Comparison of ENCODE assay signal across 8 cellular contexts in the genomic region with DNA sequence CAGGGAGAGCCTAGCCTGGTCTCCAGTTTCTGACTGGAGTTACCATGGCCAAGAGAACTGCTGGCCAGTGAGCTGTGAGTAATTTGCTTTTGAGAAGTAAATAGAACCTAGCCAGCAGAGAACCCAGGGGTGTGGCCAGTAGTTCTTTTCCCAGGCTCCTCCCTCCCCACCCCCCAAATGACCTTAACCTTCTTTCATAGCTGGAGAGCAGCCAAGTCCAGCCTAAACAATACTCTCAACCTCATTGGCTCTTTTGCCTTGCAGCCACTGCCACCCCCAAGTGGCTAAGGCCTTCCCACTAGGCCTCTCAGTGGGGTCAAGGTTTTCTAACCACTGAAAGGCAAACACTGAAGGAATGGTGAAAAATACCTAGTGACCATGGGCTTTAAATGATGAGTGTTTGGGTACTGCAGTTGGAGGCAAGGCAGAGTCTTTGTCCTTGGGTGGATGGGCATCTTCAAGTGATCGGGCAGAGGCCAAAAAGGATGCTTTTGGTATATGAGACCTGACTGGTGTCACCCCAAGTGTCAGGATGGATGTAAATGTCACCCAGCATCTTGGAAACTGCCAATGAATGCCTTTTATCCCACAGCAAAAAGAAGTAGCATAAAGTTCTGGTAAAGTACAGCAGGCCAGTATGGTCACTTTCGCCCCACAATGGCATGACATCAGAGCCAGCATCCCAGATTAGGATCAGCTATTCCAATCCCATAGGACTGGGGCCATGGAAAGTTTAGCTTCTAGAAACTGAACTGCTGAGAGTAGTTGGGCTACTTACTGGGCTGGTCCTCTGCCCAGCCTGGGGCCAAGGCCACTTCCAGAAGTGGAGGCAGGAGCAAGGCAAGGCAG. TPM values are rescaled to one million over a fixed set of nuclear protein-coding genes. Genes with fewer than 3 reads are reported as not detected.
DNase-seq lines count a peak whose midpoint lies in the region; ATAC-seq and TF ChIP-seq lines count a peak whose summit lies in the region.

No MANE protein-coding gene starts in this region.

- no peaks in the 10 kb centered on the region for H3K9me3 ChIP-seq in CD4-positive, alpha-beta T cell (ENCODE audit: control insufficient read depth, low read length)
- H3K9me3 ChIP-seq in MG63 (no peaks in the 10 kb centered on the region), adipocyte (ENCODE audit: control insufficient read depth, low read length) (no peaks in the 10 kb centered on the region), WERI-Rb-1 (ENCODE audit: severe bottlenecking) (no peaks in the 10 kb centered on the region)

- peak overlapping the region; percentile 7 for H3K27ac ChIP-seq in CD4-positive, alpha-beta T cell (ENCODE audit: low read depth, low read length)
- no peak overlapping the region for H3K27ac ChIP-seq in WERI-Rb-1

- intact Hi-C loops in CD4-positive, alpha-beta T cell (cut with DNase I, micrococcal nuclease), result loop anchor here in 1 of 2 experiments (10.0 kb wide), 1 partner anchor 59 kb away; no protein-coding TSS in a partner anchor

- no peak for ATAC-seq in CD4-positive, alpha-beta T cell (ENCODE audit: poor library complexity)
- ATAC-seq in stimulated activated naive B cell treated with anti-CD40 and anti-IgM and Interleukin-4, amounts not matched to agents 10 μg/mL and 1 μg/mL and 100 μg/mL, for 72 hours (replicated peaks), result no peak
- no peak for ATAC-seq in GM19397 (IDR thresholded peaks at IDR 0.05; ENCODE audit: unreplicated experiment)

- no peak overlapping the region for H3K4me3 ChIP-seq in MG63
- H3K4me3 ChIP-seq in adipocyte (ENCODE audit: low read length), result no peak overlapping the region
- no peak overlapping the region for H3K4me3 ChIP-seq in WERI-Rb-1 (ENCODE audit: low read depth, low read length)

- peak overlapping the region; percentile 35 for H3K9ac ChIP-seq in adipocyte (ENCODE audit: low read length)

- CTCF ChIA-PET in CD4-positive, alpha-beta T cell (lab: Charles Lee), result interaction anchor here (0.8 to 1.3 kb wide), 5 partner anchors 23 to 182 kb away, joined by 3 to 4 read pairs (median 3); no protein-coding TSS in a partner anchor

- peaks cover 67% of the 10 kb centered on the region for H3K4me1 ChIP-seq in adipocyte (ENCODE audit: control insufficient read depth, insufficient read depth, low read length)

- no peaks in the 10 kb centered on the region for H3K27me3 ChIP-seq in CD4-positive, alpha-beta T cell (ENCODE audit: control insufficient read depth, insufficient read depth, low read length)
- no peaks in the 10 kb centered on the region for H3K27me3 ChIP-seq in MG63
- H3K27me3 ChIP-seq in adipocyte (replicated peaks; ENCODE audit: control insufficient read depth, insufficient read depth, low read length), result no peaks in the 10 kb centered on the region
- no peaks in the 10 kb centered on the region for H3K27me3 ChIP-seq in WERI-Rb-1 (ENCODE audit: insufficient read depth, low read depth, severe bottlenecking)

- DNase-seq in CD4-positive, alpha-beta T cell, result no peak
- DNase-seq in MG63 (peak; percentile 59), adipocyte (ENCODE audit: low read depth) (peak; percentile 27), iPS-NIHi7 (ENCODE audit: extremely low spot score) (peak; percentile 50), WERI-Rb-1 (no peak), SW 1271 (lab: John Stamatoyannopoulos, UW) (no peak)
- DNase-seq in stimulated activated naive B cell treated with anti-CD40 and anti-IgM and Interleukin-4, amounts not matched to agents 10 μg/mL and 1 μg/mL and 100 μg/mL, for 72 hours, result no peak

- H3K4me1 Mint-ChIP-seq in CD4-positive, alpha-beta T cell (ENCODE audit: low read depth), result peaks cover 76% of the 10 kb centered on the region
- H3K4me1 Mint-ChIP-seq in stimulated activated naive B cell treated with anti-CD40 and anti-IgM and Interleukin-4, amounts not matched to agents 10 μg/mL and 1 μg/mL and 100 μg/mL, for 72 hours, result peaks cover 49 to 85% of the 10 kb centered on the region in 2 donors

- no peak overlapping the region for H3K4me3 Mint-ChIP-seq in CD4-positive, alpha-beta T cell
- no peak overlapping the region for H3K4me3 Mint-ChIP-seq in stimulated activated naive B cell treated with anti-CD40 and anti-IgM and Interleukin-4, amounts not matched to agents 10 μg/mL and 1 μg/mL and 100 μg/mL, for 72 hours

- TF ChIP-seq CTCF in CD4-positive, alpha-beta T cell (IDR thresholded peaks at IDR 0.05), result no peak
- TF ChIP-seq CTCF in WERI-Rb-1 (IDR thresholded peaks at IDR 0.05; ENCODE audit: low read depth, low read length), result no peak

- no peaks in the 10 kb centered on the region for H3K27me3 Mint-ChIP-seq in CD4-positive, alpha-beta T cell
- H3K27me3 Mint-ChIP-seq in stimulated activated naive B cell treated with anti-CD40 and anti-IgM and Interleukin-4, amounts not matched to agents 10 μg/mL and 1 μg/mL and 100 μg/mL, for 72 hours, result no peaks in the 10 kb centered on the region

- H3K36me3 Mint-ChIP-seq in CD4-positive, alpha-beta T cell (ENCODE audit: low read depth), result peaks cover 57% of the 10 kb centered on the region
- H3K36me3 Mint-ChIP-seq in stimulated activated naive B cell treated with anti-CD40 and anti-IgM and Interleukin-4, amounts not matched to agents 10 μg/mL and 1 μg/mL and 100 μg/mL, for 72 hours, result peaks cover 18 to 27% of the 10 kb centered on the region in 2 donors

- H3K36me3 ChIP-seq in MG63 (peaks cover 44% of the 10 kb centered on the region), adipocyte (ENCODE audit: control insufficient read depth, insufficient read depth, low read length, severe bottlenecking) (peaks cover 33% of the 10 kb centered on the region), WERI-Rb-1 (peaks cover 36% of the 10 kb centered on the region)

- no peaks in the 10 kb centered on the region for H3K9me3 Mint-ChIP-seq in CD4-positive, alpha-beta T cell
- H3K9me3 Mint-ChIP-seq in stimulated activated naive B cell treated with anti-CD40 and anti-IgM and Interleukin-4, amounts not matched to agents 10 μg/mL and 1 μg/mL and 100 μg/mL, for 72 hours, result no peaks in the 10 kb centered on the region

- POLR2A ChIA-PET in CD4-positive, alpha-beta T cell (lab: Charles Lee), result interaction anchor here (8.3 kb wide), 1 partner anchor 89 kb away, joined by 346 read pairs; a partner anchor contains a TSS

- peak overlapping the region; percentile 96 for H3K27ac Mint-ChIP-seq in CD4-positive, alpha-beta T cell
- peak overlapping the region; percentile 65 for H3K27ac Mint-ChIP-seq in stimulated activated naive B cell treated with anti-CD40 and anti-IgM and Interleukin-4, amounts not matched to agents 10 μg/mL and 1 μg/mL and 100 μg/mL, for 72 hours

RNA-seq across cellular contexts. Expression of a gene that starts 3.5 kb away (rescaled TPM):
- total RNA-seq in CD4-positive, alpha-beta T cell, result 1 to 10 TPM; 3.8 to 4.7 TPM
- total RNA-seq in MG63 (2014; rRNA removed; shearing (Covaris generic); ENCODE audit: low replicate concordance), result 10.5 and 11.7 TPM in 2 replicates

RNA-seq across cellular contexts. Expression of a gene that starts 42.2 kb away (rescaled TPM):
- 10 to 100 TPM; 46.2 to 48.0 TPM for total RNA-seq in CD4-positive, alpha-beta T cell
- total RNA-seq in MG63 (2014; rRNA removed; shearing (Covaris generic); ENCODE audit: low replicate concordance), result 3.5 and 12.7 TPM in 2 replicates

Comparison
In these comparisons a context has a peak if more than half of its experiments do, and no peak if none do; other contexts are left out.
1. DNase-seq: peak in MG63 (single experiment), adipocyte (single experiment) and iPS-NIHi7 (single experiment); none in CD4-positive, alpha-beta T cell (0 of 10), stimulated activated naive B cell treated with anti-CD40 and anti-IgM and Interleukin-4, amounts not matched to agents 10 μg/mL and 1 μg/mL and 100 μg/mL, for 72 hours (single experiment), WERI-Rb-1 (single experiment) and SW 1271 (0 of 2).